24 cellular contexts compared by ENCODE assay signal in the genomic region with DNA sequence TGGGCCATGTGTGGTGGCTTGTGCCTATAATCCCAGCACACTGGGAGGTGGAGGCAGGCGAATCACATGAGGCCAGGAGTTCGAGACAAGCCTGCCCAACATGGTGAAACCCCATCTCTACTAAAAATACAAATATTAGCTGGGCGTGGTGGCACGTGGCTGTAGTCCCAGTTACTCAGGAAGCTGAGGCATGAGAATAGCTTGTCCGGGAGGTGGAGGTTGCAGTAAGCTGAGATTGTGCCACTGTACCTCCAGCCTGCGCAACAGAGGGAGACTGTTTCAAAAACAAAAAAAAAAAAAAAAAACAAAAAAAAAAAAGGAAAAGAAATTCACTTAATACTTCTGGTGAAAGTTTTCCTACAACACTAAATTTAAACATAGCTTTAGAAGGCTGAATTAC.
"Had no signal": no experiment of that assay in that cellular context is flagged by ENCODE, and none has a peak within 500 bp of the region (broad histone marks: within the 10 kb centered on the region; RNA-seq: fewer than 3 reads in every experiment).

No MANE protein-coding gene starts in this region.

- H3K27ac ChIP-seq: colonic mucosa, esophagus squamous epithelium, prostate gland, skin epidermis, suprapubic skin, transverse colon, vagina, VCaP had no signal

- H3K27ac Mint-ChIP-seq: activated naive CD8-positive, alpha-beta T cell treated with anti-CD3 and anti-CD28 coated beads for 36 hours; activated T-cell treated with anti-CD3 and anti-CD28 coated beads, Interleukin-2, amount 50 U/mL, for 72 hours; stimulated activated naive CD8-positive, alpha-beta T cell treated with anti-CD3 and anti-CD28 coated beads, Interleukin-15, Interleukin-2, amounts not matched to agents 100 ng/mL and 50 ng/mL, for 24 hours had no signal

- H3K4me1 ChIP-seq: colonic mucosa, esophagus squamous epithelium, prostate gland, suprapubic skin, transverse colon, vagina had no signal

- ATAC-seq: activated T-cell treated with anti-CD3 and anti-CD28 coated beads, Interleukin-2, amount 50 U/mL, for 72 hours; left lobe of liver had no signal

- H3K9me3 Mint-ChIP-seq: activated naive CD8-positive, alpha-beta T cell treated with anti-CD3 and anti-CD28 coated beads for 36 hours; activated T-cell treated with anti-CD3 and anti-CD28 coated beads, Interleukin-2, amount 50 U/mL, for 72 hours; neural crest cell; stimulated activated naive CD8-positive, alpha-beta T cell treated with anti-CD3 and anti-CD28 coated beads, Interleukin-15, Interleukin-2, amounts not matched to agents 100 ng/mL and 50 ng/mL, for 24 hours had no signal

- H3K27me3 ChIP-seq: colonic mucosa, esophagus squamous epithelium, suprapubic skin, transverse colon, vagina had no signal

- H3K4me3 ChIP-seq: colonic mucosa, esophagus squamous epithelium, prostate gland, skin epidermis, suprapubic skin, transverse colon, vagina had no signal

- H3K27me3 Mint-ChIP-seq: activated naive CD8-positive, alpha-beta T cell treated with anti-CD3 and anti-CD28 coated beads for 36 hours; stimulated activated naive CD8-positive, alpha-beta T cell treated with anti-CD3 and anti-CD28 coated beads, Interleukin-15, Interleukin-2, amounts not matched to agents 100 ng/mL and 50 ng/mL, for 24 hours had no signal

- H3K4me1 Mint-ChIP-seq: neural crest cell had no signal

- H3K4me3 Mint-ChIP-seq: activated naive CD8-positive, alpha-beta T cell treated with anti-CD3 and anti-CD28 coated beads for 36 hours; activated T-cell treated with anti-CD3 and anti-CD28 coated beads, Interleukin-2, amount 50 U/mL, for 72 hours; neural crest cell; stimulated activated naive CD8-positive, alpha-beta T cell treated with anti-CD3 and anti-CD28 coated beads, Interleukin-15, Interleukin-2, amounts not matched to agents 100 ng/mL and 50 ng/mL, for 24 hours had no signal

- H3K9me3 ChIP-seq: colonic mucosa, esophagus squamous epithelium, prostate gland, suprapubic skin, transverse colon, vagina had no signal

- DNase-seq: activated CD4-positive, alpha-beta T cell treated with anti-CD3 and anti-CD28 coated beads, Interleukin-2, amount 50 U/mL, for 1 hour; activated CD4-positive, CD25-positive, alpha-beta regulatory T cell treated with anti-CD3 and anti-CD28 coated beads, Interleukin-2, amount 50 U/mL, for 72 hours; activated CD8-positive, alpha-beta memory T cell treated with anti-CD3 and anti-CD28 coated beads, Interleukin-2, amount 50 U/mL, for 4 hours; activated effector memory CD4-positive, alpha-beta T cell treated with anti-CD3 and anti-CD28 coated beads, Interleukin-2, amount 50 U/mL, for 16 hours; activated naive CD8-positive, alpha-beta T cell treated with anti-CD3 and anti-CD28 coated beads for 36 hours; activated T-cell treated with anti-CD3 and anti-CD28 coated beads, Interleukin-2, amount 50 U/mL, for 72 hours; amniotic stem cell; caudate nucleus; colonic mucosa; esophagus squamous epithelium; foreskin fibroblast; glutamatergic neuron; hippocampal formation; right cardiac atrium; T-helper 2 cell; transverse colon had no signal
